Comparison of ENCODE assay signal across 33 cellular contexts in genomic region chr6:147257760-147258159, GRCh38.
"Had no signal": no experiment of that assay in that cellular context is flagged by ENCODE, and none has a peak within 500 bp of the region (broad histone marks: within the 10 kb centered on the region; RNA-seq: fewer than 3 reads in every experiment).

No MANE protein-coding gene starts in this region.

- H3K27me3 Mint-ChIP-seq: activated B cell treated with CpG ODN at 0.5 μM for 24 hours; activated CD4-positive, alpha-beta memory T cell treated with anti-CD3 and anti-CD28 coated beads for 36 hours; activated CD4-positive, alpha-beta T cell treated with anti-CD3 and anti-CD28 coated beads, Interleukin-2, amount 10 ng/mL, durations not matched to agents 24 days and 14 days; activated CD8-positive, alpha-beta T cell treated with anti-CD3 and anti-CD28 coated beads for 36 hours; activated naive CD4-positive, alpha-beta T cell treated with anti-CD3 and anti-CD28 coated beads, Interleukin-2, amount 10 ng/mL, durations not matched to agents 7 days and 5 days; activated naive CD4-positive, alpha-beta T cell treated with anti-CD3 and anti-CD28 coated beads, Interleukin-2, amount 50 U/mL, for 24 hours; activated naive CD8-positive, alpha-beta T cell; activated naive CD8-positive, alpha-beta T cell treated with anti-CD3 and anti-CD28 coated beads, Interleukin-2, amount 10 ng/mL, durations not matched to agents 7 days and 5 days; activated naive CD8-positive, alpha-beta T cell treated with anti-CD3 and anti-CD28 coated beads, Interleukin-2, amount 50 U/mL, for 24 hours; activated T-helper 17 cell treated with anti-CD3 and anti-CD28 coated beads, Interleukin-2, amount 50 U/mL, for 72 hours; brain had no signal

- H3K27ac ChIP-seq: ascending aorta, breast epithelium, VCaP had no signal

- H3K36me3 Mint-ChIP-seq: activated naive CD4-positive, alpha-beta T cell treated with anti-CD3 and anti-CD28 coated beads, Interleukin-2, amount 10 ng/mL, durations not matched to agents 7 days and 5 days had no signal

- H3K4me1 ChIP-seq: ascending aorta, breast epithelium had no signal

- H3K9me3 Mint-ChIP-seq: activated naive CD4-positive, alpha-beta T cell treated with anti-CD3 and anti-CD28 coated beads, Interleukin-2, amount 50 U/mL, for 24 hours; activated T-helper 17 cell treated with anti-CD3 and anti-CD28 coated beads, Interleukin-2, amount 50 U/mL, for 72 hours had no signal

- H3K9me3 ChIP-seq: ascending aorta had no signal

- DNase-seq: activated B cell treated with CpG ODN at 0.5 μM for 24 hours; activated CD4-positive, alpha-beta memory T cell treated with anti-CD3 and anti-CD28 coated beads for 36 hours; activated CD4-positive, alpha-beta T cell treated with anti-CD3 and anti-CD28 coated beads for 4 hours; activated CD4-positive, alpha-beta T cell treated with anti-CD3 and anti-CD28 coated beads, Interleukin-2, amount 10 ng/mL, durations not matched to agents 24 days and 14 days; activated CD4-positive, alpha-beta T cell treated with anti-CD3 and anti-CD28 coated beads, Interleukin-2, amount 50 U/mL, for 1 hour; activated CD4-positive, alpha-beta T cell treated with anti-CD3 and anti-CD28 coated beads, Interleukin-2, amount 50 U/mL, for 4 hours; activated CD4-positive, CD25-positive, alpha-beta regulatory T cell treated with anti-CD3 and anti-CD28 coated beads, Interleukin-2, amount 50 U/mL, for 72 hours; activated CD8-positive, alpha-beta memory T cell treated with anti-CD3 and anti-CD28 coated beads, Interleukin-2, amount 50 U/mL, for 4 hours; activated CD8-positive, alpha-beta T cell treated with anti-CD3 and anti-CD28 coated beads for 36 hours; activated effector memory CD4-positive, alpha-beta T cell treated with anti-CD3 and anti-CD28 coated beads, Interleukin-2, amount 50 U/mL, for 16 hours; activated gamma-delta T cell treated with Interleukin-2 at 50 U/mL for 16 hours; activated naive CD4-positive, alpha-beta T cell treated with anti-CD3 and anti-CD28 coated beads, Interleukin-2, amount 10 ng/mL, durations not matched to agents 7 days and 5 days; activated naive CD4-positive, alpha-beta T cell treated with Interleukin-2 at 50 U/mL for 16 hours; activated naive CD8-positive, alpha-beta T cell treated with anti-CD3 and anti-CD28 coated beads, Interleukin-2, amount 10 ng/mL, durations not matched to agents 7 days and 5 days; activated naive CD8-positive, alpha-beta T cell treated with anti-CD3 and anti-CD28 coated beads, Interleukin-2, amount 50 U/mL, for 24 hours; activated T-cell treated with anti-CD3 and anti-CD28 coated beads, Interleukin-2, amount 50 U/mL, for 4 hours; activated T-cell treated with anti-CD3 and anti-CD28 coated beads, Interleukin-2, amount 50 U/mL, for 72 hours; amygdala; anterior cingulate cortex; central memory CD4-positive, alpha-beta T cell; T-helper 1 cell; T-helper 2 cell; T-helper 9 cell had no signal

- H3K36me3 ChIP-seq: breast epithelium had no signal

- H3K4me3 Mint-ChIP-seq: activated B cell treated with CpG ODN at 0.5 μM for 24 hours; activated CD4-positive, alpha-beta memory T cell treated with anti-CD3 and anti-CD28 coated beads for 36 hours; activated CD4-positive, alpha-beta T cell treated with anti-CD3 and anti-CD28 coated beads, Interleukin-2, amount 10 ng/mL, durations not matched to agents 24 days and 14 days; activated CD8-positive, alpha-beta T cell treated with anti-CD3 and anti-CD28 coated beads for 36 hours; activated naive CD4-positive, alpha-beta T cell treated with anti-CD3 and anti-CD28 coated beads, Interleukin-2, amount 10 ng/mL, durations not matched to agents 7 days and 5 days; activated naive CD4-positive, alpha-beta T cell treated with anti-CD3 and anti-CD28 coated beads, Interleukin-2, amount 50 U/mL, for 24 hours; activated naive CD8-positive, alpha-beta T cell; activated naive CD8-positive, alpha-beta T cell treated with anti-CD3 and anti-CD28 coated beads, Interleukin-2, amount 10 ng/mL, durations not matched to agents 7 days and 5 days; activated naive CD8-positive, alpha-beta T cell treated with anti-CD3 and anti-CD28 coated beads, Interleukin-2, amount 50 U/mL, for 24 hours; activated T-cell treated with anti-CD3 and anti-CD28 coated beads, Interleukin-2, amount 50 U/mL, for 4 hours; activated T-cell treated with anti-CD3 and anti-CD28 coated beads, Interleukin-2, amount 50 U/mL, for 72 hours; activated T-helper 1 cell treated with anti-CD3 and anti-CD28 coated beads, Interleukin-12 subunit alpha, Interleukin-12 subunit beta, Interleukin-2, Interleukin-4 antibody, amounts not matched to agents 30 ng/mL and 10 ng/mL and 1 ng/mL, durations not matched to agents 14 hours and 24 hours and 36 hours; activated T-helper 17 cell treated with anti-CD3 and anti-CD28 coated beads, Interleukin-2, amount 50 U/mL, for 72 hours; brain; T-helper 1 cell treated with Interleukin-12 subunit alpha and Interleukin-12 subunit beta and Interleukin-4 antibody, amounts not matched to agents 30 μg/mL and 1 μg/mL, for 36 hours; T-helper 2 cell treated with Interferon-gamma antibody and Interleukin-4, amounts not matched to agents 5 μg/mL and 100 μg/mL, for 36 hours had no signal

- H3K27me3 ChIP-seq: ascending aorta, breast epithelium had no signal

- H3K27ac Mint-ChIP-seq: activated B cell treated with CpG ODN at 0.5 μM for 24 hours; activated CD4-positive, alpha-beta memory T cell treated with anti-CD3 and anti-CD28 coated beads for 36 hours; activated CD4-positive, alpha-beta T cell treated with anti-CD3 and anti-CD28 coated beads, Interleukin-2, amount 10 ng/mL, durations not matched to agents 24 days and 14 days; activated CD8-positive, alpha-beta T cell treated with anti-CD3 and anti-CD28 coated beads for 36 hours; activated naive CD4-positive, alpha-beta T cell treated with anti-CD3 and anti-CD28 coated beads, Interleukin-2, amount 10 ng/mL, durations not matched to agents 7 days and 5 days; activated naive CD4-positive, alpha-beta T cell treated with anti-CD3 and anti-CD28 coated beads, Interleukin-2, amount 50 U/mL, for 24 hours; activated naive CD8-positive, alpha-beta T cell; activated naive CD8-positive, alpha-beta T cell treated with anti-CD3 and anti-CD28 coated beads, Interleukin-2, amount 10 ng/mL, durations not matched to agents 7 days and 5 days; activated naive CD8-positive, alpha-beta T cell treated with anti-CD3 and anti-CD28 coated beads, Interleukin-2, amount 50 U/mL, for 24 hours; activated T-cell treated with anti-CD3 and anti-CD28 coated beads, Interleukin-2, amount 50 U/mL, for 72 hours; activated T-helper 1 cell treated with anti-CD3 and anti-CD28 coated beads, Interleukin-12 subunit alpha, Interleukin-12 subunit beta, Interleukin-2, Interleukin-4 antibody, amounts not matched to agents 30 ng/mL and 10 ng/mL and 1 ng/mL, durations not matched to agents 14 hours and 24 hours and 36 hours; activated T-helper 17 cell treated with anti-CD3 and anti-CD28 coated beads, Interleukin-2, amount 50 U/mL, for 72 hours; brain; T-helper 1 cell treated with Interleukin-12 subunit alpha and Interleukin-12 subunit beta and Interleukin-4 antibody, amounts not matched to agents 30 μg/mL and 1 μg/mL, for 36 hours; T-helper 2 cell treated with Interferon-gamma antibody and Interleukin-4, amounts not matched to agents 5 μg/mL and 100 μg/mL, for 36 hours had no signal

- H3K4me1 Mint-ChIP-seq: activated B cell treated with CpG ODN at 0.5 μM for 24 hours, brain had no signal

- H3K4me3 ChIP-seq: ascending aorta, breast epithelium had no signal

- ATAC-seq: activated CD8-positive, alpha-beta T cell treated with anti-CD3 and anti-CD28 coated beads for 36 hours; activated naive CD8-positive, alpha-beta T cell treated with anti-CD3 and anti-CD28 coated beads, Interleukin-2, amount 50 U/mL, for 24 hours; activated T-cell treated with anti-CD3 and anti-CD28 coated beads, Interleukin-2, amount 50 U/mL, for 4 hours; activated T-cell treated with anti-CD3 and anti-CD28 coated beads, Interleukin-2, amount 50 U/mL, for 72 hours; activated T-helper 17 cell treated with anti-CD3 and anti-CD28 coated beads, Interleukin-2, amount 50 U/mL, for 72 hours had no signal
